18 cellular contexts compared by ENCODE assay signal in the genomic region with DNA sequence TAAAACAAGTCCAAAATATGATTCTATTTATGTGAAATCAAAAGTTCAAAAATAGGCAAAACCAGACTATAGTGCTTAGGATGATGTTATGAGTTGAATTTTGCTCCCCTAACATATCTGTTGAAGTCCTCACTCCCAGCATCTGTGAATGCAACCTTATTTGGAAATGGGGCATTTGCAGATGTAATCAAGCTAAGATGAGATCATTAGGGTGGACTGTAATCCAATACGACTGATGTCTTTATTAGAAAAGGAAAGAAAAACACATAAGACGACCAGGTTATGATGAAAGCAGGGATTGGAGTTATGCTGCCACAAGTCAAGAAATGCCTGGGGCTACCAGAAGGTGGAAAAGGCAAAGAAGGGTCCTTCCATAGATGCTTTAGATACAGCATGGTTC.
"Had no signal": no experiment of that assay in that cellular context is flagged by ENCODE, and none has a peak within 500 bp of the region (broad histone marks: within the 10 kb centered on the region; RNA-seq: fewer than 3 reads in every experiment).

No MANE protein-coding gene starts in this region.

- DNase-seq: MV-4-11; NCI-H1048; NCI-H1105; NCI-H1417; NCI-H1436 treated with DMSO at 0.1 percent for 48 hours; NCI-H187; NCI-H2029; NCI-H2081 treated with DMSO at 0.1 percent for 48 hours; NCI-H2227 treated with DMSO at 0.1 percent for 48 hours; NCI-H524; NCI-H526 treated with DMSO at 0.1 percent for 48 hours; NCI-H774; NK-92 treated with Interleukin-12 subunit alpha and Interleukin-12 subunit beta, amount 100 ng/mL, for 24 hours; PC-3; SHP77; SK-N-SH; SW 1271; T-cell had no signal
